Comparison of ENCODE assay signal across 22 cellular contexts in the genomic region with DNA sequence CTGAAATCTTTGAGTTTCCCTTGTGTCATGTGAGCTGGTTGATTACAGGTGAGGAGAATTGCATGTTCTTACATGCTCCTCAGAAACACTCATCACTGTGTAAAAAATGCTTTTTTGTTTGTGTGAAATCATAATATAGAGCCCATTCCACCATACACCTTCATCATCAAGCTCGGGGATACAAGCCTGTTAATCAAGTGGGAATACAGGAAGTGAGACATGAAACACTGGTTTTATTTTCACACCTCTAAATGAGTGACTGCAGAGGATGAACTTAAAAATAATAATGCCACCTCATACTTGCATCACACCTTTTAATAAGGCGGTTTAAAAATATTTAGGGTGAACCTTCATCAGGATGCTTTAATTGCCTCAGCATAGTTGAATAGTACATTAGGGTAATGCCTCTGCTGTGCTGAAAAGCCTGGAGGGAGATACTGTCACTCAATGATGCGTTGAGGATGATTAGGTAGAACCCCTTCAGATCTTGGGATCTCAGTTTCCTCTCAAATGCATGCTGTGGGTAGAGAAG.
A peak's percentile ranks its signal among the peaks of the same experiment; 100 is the strongest.
DNase-seq lines count a peak whose midpoint lies in the region; ATAC-seq and TF ChIP-seq lines count a peak whose summit lies in the region.
"Had no signal": no experiment of that assay in that cellular context is flagged by ENCODE, and none has a peak within 500 bp of the region (broad histone marks: within the 10 kb centered on the region; RNA-seq: fewer than 3 reads in every experiment).

No MANE protein-coding gene starts in this region.

- H3K4me1 ChIP-seq in foreskin keratinocyte (peaks cover 6% of the 10 kb centered on the region), spleen (no peaks in the 10 kb centered on the region), right cardiac atrium (ENCODE audit: control insufficient read depth, insufficient read depth, low read length) (peaks cover 2% of the 10 kb centered on the region)
- H3K4me1 ChIP-seq: body of pancreas, colonic mucosa, prostate gland had no signal

- DNase-seq in foreskin keratinocyte (peak; percentile 89 to 93), spleen (no peak), Ammon's horn (ENCODE audit: low spot score) (no peak), right cardiac atrium (no peak)
- DNase-seq: activated CD4-positive, alpha-beta memory T cell treated with anti-CD3 and anti-CD28 coated beads, Interleukin-2, amount 10 ng/mL, durations not matched to agents 7 days and 5 days; activated T-cell treated with anti-CD3 and anti-CD28 coated beads, Interleukin-2, amount 50 U/mL, for 24 hours; body of pancreas; colonic mucosa; COR-L47; foreskin melanocyte; NCI-H1436; NCI-H446; stimulated activated CD4-positive, alpha-beta T cell treated with anti-CD3 and anti-CD28 coated beads, Interleukin-12 subunit alpha, Interleukin-12 subunit beta, amount 100 ng/mL, for 4 hours; T-cell had no signal

- intact Hi-C loops in spleen (cut with DNase I; ENCODE audit: low total_unique reads) = no loop called here
- intact Hi-C loops in right cardiac atrium (cut with DNase I) = no loop called here

- no peak for TF ChIP-seq CTCF in foreskin keratinocyte (conservative IDR thresholded peaks at IDR 0.05)
- TF ChIP-seq CTCF in spleen (IDR thresholded peaks at IDR 0.05 in 8 of 11, conservative IDR thresholded peaks at IDR 0.05 in 3 of 11) = no peak

- H3K36me3 ChIP-seq in spleen = no peaks in the 10 kb centered on the region
- H3K36me3 ChIP-seq: colonic mucosa, prostate gland had no signal

- no peaks in the 10 kb centered on the region for H3K27me3 ChIP-seq in foreskin keratinocyte
- H3K27me3 ChIP-seq in spleen (replicated peaks in 1 of 7) = no peaks in the 10 kb centered on the region
- no peaks in the 10 kb centered on the region for H3K27me3 ChIP-seq in right cardiac atrium (ENCODE audit: control insufficient read depth, insufficient read depth)
- H3K27me3 ChIP-seq: body of pancreas, colonic mucosa had no signal

- WGBS in spleen, 5 donors = 63 to 76% (median 67%) methylated on average over 3 of the region's 3 CpGs
- WGBS in right cardiac atrium = 94% methylated on average over 3 of the region's 3 CpGs

- H3K27ac ChIP-seq in foreskin keratinocyte (peak overlapping the region; percentile 9), spleen (no peak overlapping the region), right cardiac atrium (ENCODE audit: low read length) (no peak overlapping the region)
- H3K27ac ChIP-seq: body of pancreas, colonic mucosa, prostate gland had no signal

- TF ChIP-seq POLR2A in spleen (IDR thresholded peaks at IDR 0.05) = no peak

- peak; percentile 70 for ATAC-seq in GM18858 (IDR thresholded peaks at IDR 0.05; ENCODE audit: unreplicated experiment)
- ATAC-seq in GM21447 (IDR thresholded peaks at IDR 0.05; ENCODE audit: unreplicated experiment) = peak; percentile 62
- ATAC-seq in HG03175 (IDR thresholded peaks at IDR 0.05; ENCODE audit: unreplicated experiment) = peak; percentile 88
- ATAC-seq in foreskin keratinocyte = peak; percentile 97
- no peak for ATAC-seq in HG03457 (IDR thresholded peaks at IDR 0.05; ENCODE audit: unreplicated experiment)
- ATAC-seq in right cardiac atrium = no peak
- ATAC-seq: activated naive CD4-positive, alpha-beta T cell treated with anti-CD3 and anti-CD28 coated beads, Interleukin-2, amount 50 U/mL, for 72 hours; body of pancreas; natural killer cell treated with Interleukin-12 subunit alpha and Interleukin-12 subunit beta and Interleukin-15 and Interleukin-18, amount 100 ng/mL, for 72 hours; stimulated activated memory B cell treated with anti-CD40 and anti-IgM and Interleukin-4, amounts not matched to agents 10 μg/mL and 1 μg/mL and 100 μg/mL, for 72 hours; T-cell had no signal

- H3K4me3 ChIP-seq in spleen (no peak overlapping the region), right cardiac atrium (ENCODE audit: low read length) (no peak overlapping the region)
- H3K4me3 ChIP-seq: body of pancreas, colonic mucosa, prostate gland had no signal

- no peaks in the 10 kb centered on the region for H3K9me3 ChIP-seq in spleen
- no peaks in the 10 kb centered on the region for H3K9me3 ChIP-seq in right cardiac atrium (ENCODE audit: control insufficient read depth, low read length)
- H3K9me3 ChIP-seq: body of pancreas, colonic mucosa, prostate gland had no signal

Comparison
In these comparisons a context has a peak if more than half of its experiments do, and no peak if none do; other contexts are left out.
1. ATAC-seq: peak in GM18858 (single experiment), GM21447 (single experiment), HG03175 (single experiment) and foreskin keratinocyte (single experiment); none in HG03457 (single experiment) and right cardiac atrium (0 of 2).
2. DNase-seq: peak in foreskin keratinocyte (2 of 2); none in spleen (single experiment), Ammon's horn (single experiment) and right cardiac atrium (0 of 3).